Comparison of ENCODE assay signal across 38 cellular contexts in the genomic region with DNA sequence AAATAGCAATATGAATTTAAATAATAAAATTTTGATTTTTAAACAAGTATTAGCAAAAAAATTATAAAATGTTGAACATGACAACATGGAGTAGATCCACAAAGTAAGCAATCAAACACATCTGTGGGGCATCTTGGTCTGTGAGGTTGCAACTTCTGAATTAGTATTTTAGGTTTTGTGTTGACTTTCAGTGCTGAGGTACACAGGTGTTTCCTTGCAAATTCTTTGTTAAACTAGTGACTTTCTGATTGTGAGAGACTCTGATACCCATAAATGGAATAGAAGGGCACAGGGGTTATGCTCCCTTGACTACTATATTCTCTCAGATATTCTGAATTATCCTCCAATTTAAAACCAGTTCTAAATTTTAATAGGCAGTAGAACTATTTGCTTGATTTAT.
"Had no signal": no experiment of that assay in that cellular context is flagged by ENCODE, and none has a peak within 500 bp of the region (broad histone marks: within the 10 kb centered on the region; RNA-seq: fewer than 3 reads in every experiment).

No MANE protein-coding gene starts in this region.

- H3K27ac Mint-ChIP-seq: activated naive CD4-positive, alpha-beta T cell treated with anti-CD3 and anti-CD28 coated beads for 36 hours; activated naive CD4-positive, alpha-beta T cell treated with anti-CD3 and anti-CD28 coated beads, Interleukin-2, amount 10 ng/mL, durations not matched to agents 7 days and 5 days; activated naive CD4-positive, alpha-beta T cell treated with anti-CD3 and anti-CD28 coated beads, Interleukin-2, amount 50 U/mL, for 24 hours; activated naive CD4-positive, alpha-beta T cell treated with anti-CD3 and anti-CD28 coated beads, Interleukin-2, amount 50 U/mL, for 72 hours; activated naive CD8-positive, alpha-beta T cell; activated naive CD8-positive, alpha-beta T cell treated with anti-CD3 and anti-CD28 coated beads for 36 hours; activated naive CD8-positive, alpha-beta T cell treated with anti-CD3 and anti-CD28 coated beads, Interleukin-2, amount 10 ng/mL, durations not matched to agents 7 days and 5 days; activated naive CD8-positive, alpha-beta T cell treated with anti-CD3 and anti-CD28 coated beads, Interleukin-2, amount 50 U/mL, for 24 hours; activated T-cell treated with anti-CD3 and anti-CD28 coated beads, Interleukin-2, amount 50 U/mL, for 24 hours; activated T-cell treated with anti-CD3 and anti-CD28 coated beads, Interleukin-2, amount 50 U/mL, for 72 hours; activated T-helper 1 cell treated with anti-CD3 and anti-CD28 coated beads, Interleukin-12 subunit alpha, Interleukin-12 subunit beta, Interleukin-2, Interleukin-4 antibody, amounts not matched to agents 30 ng/mL and 10 ng/mL and 1 ng/mL, durations not matched to agents 14 hours and 24 hours and 36 hours; activated T-helper 17 cell treated with anti-CD3 and anti-CD28 coated beads, Interleukin-2, amount 50 U/mL, for 72 hours; activated T-helper 2 cell treated with anti-CD3 and anti-CD28 coated beads, Interferon-gamma antibody, Interleukin-2, Interleukin-4, amounts not matched to agents 10 μg/mL and 5 μg/mL and 100 μg/mL, durations not matched to agents 14 hours and 24 hours and 36 hours; brain had no signal

- ATAC-seq: activated naive CD4-positive, alpha-beta T cell treated with anti-CD3 and anti-CD28 coated beads, Interleukin-2, amount 50 U/mL, for 72 hours; activated naive CD8-positive, alpha-beta T cell treated with anti-CD3 and anti-CD28 coated beads, Interleukin-2, amount 50 U/mL, for 24 hours; activated T-cell treated with anti-CD3 and anti-CD28 coated beads, Interleukin-2, amount 50 U/mL, for 4 hours; activated T-cell treated with anti-CD3 and anti-CD28 coated beads, Interleukin-2, amount 50 U/mL, for 72 hours; activated T-helper 17 cell treated with anti-CD3 and anti-CD28 coated beads, Interleukin-2, amount 50 U/mL, for 72 hours; body of pancreas had no signal

- H3K36me3 ChIP-seq: adrenal gland, ascending aorta, brain microvascular endothelial cell, breast epithelium, cardiac muscle cell had no signal

- H3K4me1 ChIP-seq: adrenal gland, ascending aorta, body of pancreas, breast epithelium had no signal

- H3K4me3 ChIP-seq: adrenal gland, ascending aorta, body of pancreas, breast epithelium, cardiac muscle cell had no signal

- H3K27ac ChIP-seq: adrenal gland, ascending aorta, body of pancreas, brain microvascular endothelial cell, breast epithelium, cardiac muscle cell had no signal

- H3K4me1 Mint-ChIP-seq: activated naive CD4-positive, alpha-beta T cell treated with anti-CD3 and anti-CD28 coated beads, Interleukin-2, amount 10 ng/mL, durations not matched to agents 7 days and 5 days; activated naive CD4-positive, alpha-beta T cell treated with anti-CD3 and anti-CD28 coated beads, Interleukin-2, amount 50 U/mL, for 24 hours; activated naive CD8-positive, alpha-beta T cell treated with anti-CD3 and anti-CD28 coated beads for 36 hours; activated naive CD8-positive, alpha-beta T cell treated with anti-CD3 and anti-CD28 coated beads, Interleukin-2, amount 10 ng/mL, durations not matched to agents 7 days and 5 days; activated naive CD8-positive, alpha-beta T cell treated with anti-CD3 and anti-CD28 coated beads, Interleukin-2, amount 50 U/mL, for 24 hours; activated T-helper 17 cell treated with anti-CD3 and anti-CD28 coated beads, Interleukin-2, amount 50 U/mL, for 72 hours; brain; central memory CD8-positive, alpha-beta T cell had no signal

- H3K36me3 Mint-ChIP-seq: activated naive CD4-positive, alpha-beta T cell treated with anti-CD3 and anti-CD28 coated beads, Interleukin-2, amount 10 ng/mL, durations not matched to agents 7 days and 5 days; activated naive CD4-positive, alpha-beta T cell treated with anti-CD3 and anti-CD28 coated beads, Interleukin-2, amount 50 U/mL, for 24 hours; activated naive CD8-positive, alpha-beta T cell; activated naive CD8-positive, alpha-beta T cell treated with anti-CD3 and anti-CD28 coated beads for 36 hours; activated naive CD8-positive, alpha-beta T cell treated with anti-CD3 and anti-CD28 coated beads, Interleukin-2, amount 10 ng/mL, durations not matched to agents 7 days and 5 days; brain had no signal

- DNase-seq: activated effector memory CD4-positive, alpha-beta T cell treated with anti-CD3 and anti-CD28 coated beads, Interleukin-2, amount 50 U/mL, for 16 hours; activated effector memory CD4-positive, alpha-beta T cell treated with Interleukin-2 at 50 U/mL for 16 hours; activated gamma-delta T cell; activated gamma-delta T cell treated with Interleukin-2 at 50 U/mL for 16 hours; activated naive CD4-positive, alpha-beta T cell; activated naive CD4-positive, alpha-beta T cell treated with anti-CD3 and anti-CD28 coated beads for 36 hours; activated naive CD4-positive, alpha-beta T cell treated with anti-CD3 and anti-CD28 coated beads, Interleukin-2, amount 10 ng/mL, durations not matched to agents 7 days and 5 days; activated naive CD4-positive, alpha-beta T cell treated with anti-CD3 and anti-CD28 coated beads, Interleukin-2, amount 50 U/mL, for 16 hours; activated naive CD4-positive, alpha-beta T cell treated with Interleukin-2 at 50 U/mL for 16 hours; activated naive CD8-positive, alpha-beta T cell treated with anti-CD3 and anti-CD28 coated beads for 36 hours; activated naive CD8-positive, alpha-beta T cell treated with anti-CD3 and anti-CD28 coated beads, Interleukin-2, amount 10 ng/mL, durations not matched to agents 7 days and 5 days; activated naive CD8-positive, alpha-beta T cell treated with anti-CD3 and anti-CD28 coated beads, Interleukin-2, amount 50 U/mL, for 24 hours; activated T-cell treated with anti-CD3 and anti-CD28 coated beads, Interleukin-2, amount 50 U/mL, for 1 hour; activated T-cell treated with anti-CD3 and anti-CD28 coated beads, Interleukin-2, amount 50 U/mL, for 24 hours; activated T-cell treated with anti-CD3 and anti-CD28 coated beads, Interleukin-2, amount 50 U/mL, for 4 hours; activated T-cell treated with anti-CD3 and anti-CD28 coated beads, Interleukin-2, amount 50 U/mL, for 48 hours; activated T-cell treated with anti-CD3 and anti-CD28 coated beads, Interleukin-2, amount 50 U/mL, for 72 hours; adrenal gland; amniotic stem cell; amygdala; anterior cingulate cortex; aorta; body of pancreas; brain microvascular endothelial cell; caudate nucleus; central memory CD4-positive, alpha-beta T cell; cerebellar nuclear complex had no signal

- H3K9me3 ChIP-seq: adrenal gland, ascending aorta, body of pancreas, breast epithelium had no signal

- H3K4me3 Mint-ChIP-seq: activated naive CD4-positive, alpha-beta T cell treated with anti-CD3 and anti-CD28 coated beads for 36 hours; activated naive CD4-positive, alpha-beta T cell treated with anti-CD3 and anti-CD28 coated beads, Interleukin-2, amount 10 ng/mL, durations not matched to agents 7 days and 5 days; activated naive CD4-positive, alpha-beta T cell treated with anti-CD3 and anti-CD28 coated beads, Interleukin-2, amount 50 U/mL, for 24 hours; activated naive CD8-positive, alpha-beta T cell; activated naive CD8-positive, alpha-beta T cell treated with anti-CD3 and anti-CD28 coated beads for 36 hours; activated naive CD8-positive, alpha-beta T cell treated with anti-CD3 and anti-CD28 coated beads, Interleukin-2, amount 10 ng/mL, durations not matched to agents 7 days and 5 days; activated naive CD8-positive, alpha-beta T cell treated with anti-CD3 and anti-CD28 coated beads, Interleukin-2, amount 50 U/mL, for 24 hours; activated T-cell treated with anti-CD3 and anti-CD28 coated beads, Interleukin-2, amount 50 U/mL, for 24 hours; activated T-cell treated with anti-CD3 and anti-CD28 coated beads, Interleukin-2, amount 50 U/mL, for 4 hours; activated T-cell treated with anti-CD3 and anti-CD28 coated beads, Interleukin-2, amount 50 U/mL, for 72 hours; activated T-helper 1 cell treated with anti-CD3 and anti-CD28 coated beads, Interleukin-12 subunit alpha, Interleukin-12 subunit beta, Interleukin-2, Interleukin-4 antibody, amounts not matched to agents 30 ng/mL and 10 ng/mL and 1 ng/mL, durations not matched to agents 14 hours and 24 hours and 36 hours; activated T-helper 17 cell treated with anti-CD3 and anti-CD28 coated beads, Interleukin-2, amount 50 U/mL, for 72 hours; brain; central memory CD8-positive, alpha-beta T cell had no signal

- H3K27me3 Mint-ChIP-seq: activated naive CD4-positive, alpha-beta T cell treated with anti-CD3 and anti-CD28 coated beads, Interleukin-2, amount 10 ng/mL, durations not matched to agents 7 days and 5 days; activated naive CD4-positive, alpha-beta T cell treated with anti-CD3 and anti-CD28 coated beads, Interleukin-2, amount 50 U/mL, for 24 hours; activated naive CD8-positive, alpha-beta T cell; activated naive CD8-positive, alpha-beta T cell treated with anti-CD3 and anti-CD28 coated beads for 36 hours; activated naive CD8-positive, alpha-beta T cell treated with anti-CD3 and anti-CD28 coated beads, Interleukin-2, amount 10 ng/mL, durations not matched to agents 7 days and 5 days; activated naive CD8-positive, alpha-beta T cell treated with anti-CD3 and anti-CD28 coated beads, Interleukin-2, amount 50 U/mL, for 24 hours; activated T-cell treated with anti-CD3 and anti-CD28 coated beads, Interleukin-2, amount 50 U/mL, for 24 hours; activated T-helper 17 cell treated with anti-CD3 and anti-CD28 coated beads, Interleukin-2, amount 50 U/mL, for 72 hours; central memory CD8-positive, alpha-beta T cell had no signal

- H3K27me3 ChIP-seq: adrenal gland, ascending aorta, body of pancreas, brain microvascular endothelial cell, breast epithelium, cardiac muscle cell had no signal
